Comparison of ENCODE assay signal across 11 cellular contexts in genomic region chr16:29876186-29876577, GRCh38. TPM values are rescaled to one million over a fixed set of nuclear protein-coding genes. Genes with fewer than 3 reads are reported as not detected.
DNase-seq lines count a peak whose midpoint lies in the region; ATAC-seq and TF ChIP-seq lines count a peak whose summit lies in the region.
"Had no signal": no experiment of that assay in that cellular context is flagged by ENCODE, and none has a peak within 500 bp of the region (broad histone marks: within the 10 kb centered on the region; RNA-seq: fewer than 3 reads in every experiment).

No MANE protein-coding gene starts in this region.

- H3K27me3 Mint-ChIP-seq in activated T-cell treated with anti-CD3 and anti-CD28 coated beads, Interleukin-2, amount 50 U/mL, for 4 hours (ENCODE audit: low read depth) = peaks cover 26% of the 10 kb centered on the region
- H3K27me3 Mint-ChIP-seq in activated T-helper 1 cell treated with anti-CD3 and anti-CD28 coated beads, Interleukin-12 subunit alpha, Interleukin-12 subunit beta, Interleukin-2, Interleukin-4 antibody, amounts not matched to agents 30 ng/mL and 10 ng/mL and 1 ng/mL, durations not matched to agents 14 hours and 24 hours and 36 hours (ENCODE audit: insufficient read depth) = peaks cover 28% of the 10 kb centered on the region

- no peak for DNase-seq in activated T-cell treated with anti-CD3 and anti-CD28 coated beads, Interleukin-2, amount 50 U/mL, for 4 hours
- DNase-seq in activated T-cell treated with anti-CD3 and anti-CD28 coated beads for 4 hours = no peak
- no peak for DNase-seq in activated T-helper 1 cell treated with anti-CD3 and anti-CD28 coated beads, Interleukin-12 subunit alpha, Interleukin-12 subunit beta, Interleukin-2, Interleukin-4 antibody, amounts not matched to agents 30 ng/mL and 10 ng/mL and 1 ng/mL, durations not matched to agents 14 hours and 24 hours and 36 hours (ENCODE audit: low spot score)
- no peak for DNase-seq in stomach
- DNase-seq in NCI-H1417 treated with DMSO at 0.1 percent for 48 hours (lab: John Stamatoyannopoulos, UW) = no peak
- DNase-seq in esophagus squamous epithelium (lab: John Stamatoyannopoulos, UW) = no peak
- DNase-seq: BE2C, NCI-H146, right cardiac atrium had no signal

- TF ChIP-seq CTCF in stomach (IDR thresholded peaks at IDR 0.05) (no peak), esophagus squamous epithelium (IDR thresholded peaks at IDR 0.05) (no peak)

- ATAC-seq in activated T-cell treated with anti-CD3 and anti-CD28 coated beads, Interleukin-2, amount 50 U/mL, for 4 hours = peak in 1 of 2 donors; percentile 19
- ATAC-seq in HG03432 (IDR thresholded peaks at IDR 0.05; ENCODE audit: unreplicated experiment) = no peak

- H3K4me3 ChIP-seq in iPS-18c (ENCODE audit: insufficient read depth, low read depth, low read length) = peak overlapping the region; percentile 57; the same call in 1 of the 2 replicates
- peak overlapping the region in 3 of 4 donors; percentile 17 to 37 (median 32) for H3K4me3 ChIP-seq in stomach
- H3K4me3 ChIP-seq in esophagus squamous epithelium = peak overlapping the region in 2 of 4 donors; percentile 28 to 50

- intact Hi-C loops in activated T-helper 1 cell treated with anti-CD3 and anti-CD28 coated beads, Interleukin-12 subunit alpha, Interleukin-12 subunit beta, Interleukin-2, Interleukin-4 antibody, amounts not matched to agents 30 ng/mL and 10 ng/mL and 1 ng/mL, durations not matched to agents 14 hours and 24 hours and 36 hours (cut with micrococcal nuclease) = loop anchor here (1.0 kb wide), 1 partner anchor 24 kb away; the partner anchor contains the start of gene ASPHD1
- intact Hi-C loops in stomach (cut with DNase I; ENCODE audit: low total_unique reads) (no loop called here), esophagus squamous epithelium (cut with DNase I) (no loop called here)

- no peaks in the 10 kb centered on the region for H3K36me3 Mint-ChIP-seq in activated T-cell treated with anti-CD3 and anti-CD28 coated beads, Interleukin-2, amount 50 U/mL, for 4 hours (ENCODE audit: insufficient read depth)
- no peaks in the 10 kb centered on the region for H3K36me3 Mint-ChIP-seq in activated T-helper 1 cell treated with anti-CD3 and anti-CD28 coated beads, Interleukin-12 subunit alpha, Interleukin-12 subunit beta, Interleukin-2, Interleukin-4 antibody, amounts not matched to agents 30 ng/mL and 10 ng/mL and 1 ng/mL, durations not matched to agents 14 hours and 24 hours and 36 hours (ENCODE audit: low read depth)

- TF ChIP-seq POLR2A in stomach (IDR thresholded peaks at IDR 0.05) = no peak
- no peak for TF ChIP-seq POLR2A in esophagus squamous epithelium (IDR thresholded peaks at IDR 0.05)

- no peak for TF ChIP-seq EP300 in stomach (IDR thresholded peaks at IDR 0.05)

- 34 to 53% (median 48%) methylated on average over 17 of the region's 17 CpGs for WGBS in stomach, 5 donors
- WGBS in esophagus squamous epithelium, 2 donors = 15 to 30% methylated on average over 8 to 14 of the region's 17 CpGs

- H3K27ac ChIP-seq in stomach = no peak overlapping the region
- no peak overlapping the region for H3K27ac ChIP-seq in esophagus squamous epithelium

- H3K27me3 ChIP-seq in stomach (peaks cover 0 to 60% (median 19%) of the 10 kb centered on the region in 3 donors), esophagus squamous epithelium (peaks cover 7 to 60% (median 14%) of the 10 kb centered on the region in 4 donors)
- H3K27me3 ChIP-seq: BE2C had no signal

- H3K9me3 ChIP-seq in iPS-18c (ENCODE audit: control insufficient read depth, insufficient read depth, low read length) (no peaks in the 10 kb centered on the region), stomach (no peaks in the 10 kb centered on the region), esophagus squamous epithelium (no peaks in the 10 kb centered on the region)
- H3K9me3 ChIP-seq: BE2C had no signal

- H3K9me3 Mint-ChIP-seq in activated T-cell treated with anti-CD3 and anti-CD28 coated beads, Interleukin-2, amount 50 U/mL, for 4 hours = no peaks in the 10 kb centered on the region
- no peaks in the 10 kb centered on the region for H3K9me3 Mint-ChIP-seq in activated T-helper 1 cell treated with anti-CD3 and anti-CD28 coated beads, Interleukin-12 subunit alpha, Interleukin-12 subunit beta, Interleukin-2, Interleukin-4 antibody, amounts not matched to agents 30 ng/mL and 10 ng/mL and 1 ng/mL, durations not matched to agents 14 hours and 24 hours and 36 hours

- peaks cover 0 to 13% (median 9%) of the 10 kb centered on the region in 4 donors for H3K4me1 ChIP-seq in stomach
- H3K4me1 ChIP-seq in esophagus squamous epithelium = peaks cover 0 to 16% (median 12%) of the 10 kb centered on the region in 3 donors

- H3K4me3 Mint-ChIP-seq in activated T-cell treated with anti-CD3 and anti-CD28 coated beads, Interleukin-2, amount 50 U/mL, for 4 hours = peak overlapping the region; percentile 67
- H3K4me3 Mint-ChIP-seq in activated T-helper 1 cell treated with anti-CD3 and anti-CD28 coated beads, Interleukin-12 subunit alpha, Interleukin-12 subunit beta, Interleukin-2, Interleukin-4 antibody, amounts not matched to agents 30 ng/mL and 10 ng/mL and 1 ng/mL, durations not matched to agents 14 hours and 24 hours and 36 hours = peak overlapping the region; percentile 72

- H3K36me3 ChIP-seq in stomach (peaks cover 0 to 3% (median 0%) of the 10 kb centered on the region in 4 donors), esophagus squamous epithelium (no peaks in the 10 kb centered on the region)
- H3K36me3 ChIP-seq: BE2C had no signal

- peaks cover 16% of the 10 kb centered on the region for H3K4me1 Mint-ChIP-seq in activated T-cell treated with anti-CD3 and anti-CD28 coated beads, Interleukin-2, amount 50 U/mL, for 4 hours (ENCODE audit: low read depth)
- peaks cover 14% of the 10 kb centered on the region for H3K4me1 Mint-ChIP-seq in activated T-helper 1 cell treated with anti-CD3 and anti-CD28 coated beads, Interleukin-12 subunit alpha, Interleukin-12 subunit beta, Interleukin-2, Interleukin-4 antibody, amounts not matched to agents 30 ng/mL and 10 ng/mL and 1 ng/mL, durations not matched to agents 14 hours and 24 hours and 36 hours (ENCODE audit: low read depth)

- H3K27ac Mint-ChIP-seq in activated T-helper 1 cell treated with anti-CD3 and anti-CD28 coated beads, Interleukin-12 subunit alpha, Interleukin-12 subunit beta, Interleukin-2, Interleukin-4 antibody, amounts not matched to agents 30 ng/mL and 10 ng/mL and 1 ng/mL, durations not matched to agents 14 hours and 24 hours and 36 hours = no peak overlapping the region

RNA-seq across cellular contexts. Expression of gene CDIPT, which starts 13.2 kb away (rescaled TPM):
- 10 to 100 TPM; 56.7 to 61.0 (median 59.7) TPM for total RNA-seq in activated T-cell treated with anti-CD3 and anti-CD28 coated beads, Interleukin-2, amount 50 U/mL, for 4 hours
- total RNA-seq in activated T-helper 1 cell treated with anti-CD3 and anti-CD28 coated beads, Interleukin-12 subunit alpha, Interleukin-12 subunit beta, Interleukin-2, Interleukin-4 antibody, amounts not matched to agents 30 ng/mL and 10 ng/mL and 1 ng/mL, durations not matched to agents 14 hours and 24 hours and 36 hours = 83.7 and 85.5 TPM in 2 replicates
- total RNA-seq in stomach = 10 to 100 TPM in 4 of 5 donors, 1 to 10 TPM in 1; 2.3 to 91.5 (median 54.5) TPM
- 10 to 100 TPM; 51.6 to 72.6 (median 53.9) TPM for polyA plus RNA-seq in stomach
- 10 to 100 TPM; 34.6 to 78.8 (median 44.6) TPM for total RNA-seq in esophagus squamous epithelium

RNA-seq across cellular contexts. Expression of gene SEZ6L2, which starts 23.2 kb away (rescaled TPM):
- total RNA-seq in activated T-cell treated with anti-CD3 and anti-CD28 coated beads, Interleukin-2, amount 50 U/mL, for 4 hours = under 1 TPM in 2 of 3 donors, not detected in 1; 0.18 to 0.33 TPM
- total RNA-seq in activated T-helper 1 cell treated with anti-CD3 and anti-CD28 coated beads, Interleukin-12 subunit alpha, Interleukin-12 subunit beta, Interleukin-2, Interleukin-4 antibody, amounts not matched to agents 30 ng/mL and 10 ng/mL and 1 ng/mL, durations not matched to agents 14 hours and 24 hours and 36 hours = 0.16 and 0.32 TPM in 2 replicates
- total RNA-seq in stomach (10 to 100 TPM in 2 of 5 donors, 1 to 10 TPM in 2, not detected in 1; 6.2 to 31.4 (median 12.0) TPM), esophagus squamous epithelium (1 to 10 TPM in 2 of 4 donors, under 1 TPM in 1, not detected in 1; 0.22 to 2.8 (median 1.1) TPM)
- polyA plus RNA-seq in stomach = 1 to 10 TPM; 1.5 to 7.7 (median 7.6) TPM

RNA-seq across cellular contexts. Expression of gene ASPHD1, which starts 24.1 kb away (rescaled TPM):
- 1 to 10 TPM; 2.1 to 3.4 (median 3.2) TPM for total RNA-seq in activated T-cell treated with anti-CD3 and anti-CD28 coated beads, Interleukin-2, amount 50 U/mL, for 4 hours
- 4.2 and 4.7 TPM in 2 replicates for total RNA-seq in activated T-helper 1 cell treated with anti-CD3 and anti-CD28 coated beads, Interleukin-12 subunit alpha, Interleukin-12 subunit beta, Interleukin-2, Interleukin-4 antibody, amounts not matched to agents 30 ng/mL and 10 ng/mL and 1 ng/mL, durations not matched to agents 14 hours and 24 hours and 36 hours
- total RNA-seq in stomach (10 to 100 TPM in 1 of 5 donors, 1 to 10 TPM in 2, not detected in 2; 4.5 to 11.0 (median 8.4) TPM), esophagus squamous epithelium (under 1 TPM in 2 of 4 donors, not detected in 2; 0.32 to 0.61 TPM)
- polyA plus RNA-seq in stomach = 10 to 100 TPM; 11.6 to 29.8 (median 15.7) TPM

RNA-seq across cellular contexts. Expression of gene KCTD13, which starts 49.8 kb away (rescaled TPM):
- total RNA-seq in activated T-cell treated with anti-CD3 and anti-CD28 coated beads, Interleukin-2, amount 50 U/mL, for 4 hours = 10 to 100 TPM; 42.7 to 45.4 (median 44.1) TPM
- total RNA-seq in activated T-helper 1 cell treated with anti-CD3 and anti-CD28 coated beads, Interleukin-12 subunit alpha, Interleukin-12 subunit beta, Interleukin-2, Interleukin-4 antibody, amounts not matched to agents 30 ng/mL and 10 ng/mL and 1 ng/mL, durations not matched to agents 14 hours and 24 hours and 36 hours = 53.7 and 58.2 TPM in 2 replicates
- total RNA-seq in stomach (100 to 1,000 TPM in 1 of 5 donors, 10 to 100 TPM in 4; 15.4 to 182 (median 35.3) TPM), esophagus squamous epithelium (10 to 100 TPM in 3 of 4 donors, 1 to 10 TPM in 1; 8.4 to 17.2 (median 13.9) TPM)
- 10 to 100 TPM in 1 of 3 donors, 1 to 10 TPM in 2; 6.3 to 14.3 (median 7.4) TPM for polyA plus RNA-seq in stomach

RNA-seq across cellular contexts. Expression of gene MVP, which starts 55.9 kb away (rescaled TPM):
- 10 to 100 TPM; 80.6 to 86.4 (median 85.8) TPM for total RNA-seq in activated T-cell treated with anti-CD3 and anti-CD28 coated beads, Interleukin-2, amount 50 U/mL, for 4 hours
- 117 and 124 TPM in 2 replicates for total RNA-seq in activated T-helper 1 cell treated with anti-CD3 and anti-CD28 coated beads, Interleukin-12 subunit alpha, Interleukin-12 subunit beta, Interleukin-2, Interleukin-4 antibody, amounts not matched to agents 30 ng/mL and 10 ng/mL and 1 ng/mL, durations not matched to agents 14 hours and 24 hours and 36 hours
- total RNA-seq in stomach (100 to 1,000 TPM in 4 of 5 donors, 10 to 100 TPM in 1; 92.2 to 453 (median 154) TPM), esophagus squamous epithelium (100 to 1,000 TPM in 2 of 4 donors, 10 to 100 TPM in 2; 54.0 to 133 (median 97.6) TPM)
- 100 to 1,000 TPM; 101 to 122 (median 116) TPM for polyA plus RNA-seq in stomach
